Comparison of ENCODE assay signal across 14 cellular contexts in the genomic region with DNA sequence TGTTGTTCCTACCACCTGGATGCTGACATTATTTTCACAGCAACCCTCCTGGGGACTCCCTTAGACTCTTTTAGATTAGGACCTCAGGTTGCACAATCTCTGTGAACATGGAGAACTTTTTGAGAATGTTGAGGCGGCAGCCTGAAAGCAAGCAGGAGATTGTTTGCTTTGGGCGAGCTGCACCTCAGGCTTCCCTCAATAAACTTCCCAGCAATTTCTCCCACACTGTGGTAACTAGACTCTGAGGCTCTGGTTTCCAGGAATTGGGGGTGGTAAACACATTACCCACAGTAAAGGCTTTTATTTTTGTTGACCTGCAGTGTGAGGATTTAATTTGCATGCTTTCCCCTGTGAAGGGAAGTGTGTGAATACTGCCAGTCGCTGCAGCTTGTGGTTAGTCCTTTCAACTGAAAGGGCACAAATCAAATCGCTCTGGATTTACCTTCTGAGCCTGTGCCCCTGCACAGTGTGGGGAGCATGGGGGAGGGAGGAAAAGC. TPM values are rescaled to one million over a fixed set of nuclear protein-coding genes. Genes with fewer than 3 reads are reported as not detected.
DNase-seq lines count a peak whose midpoint lies in the region; ATAC-seq and TF ChIP-seq lines count a peak whose summit lies in the region.
"Had no signal": no experiment of that assay in that cellular context is flagged by ENCODE, and none has a peak within 500 bp of the region (broad histone marks: within the 10 kb centered on the region; RNA-seq: fewer than 3 reads in every experiment).

No MANE protein-coding gene starts in this region.

- H3K4me1 ChIP-seq in Panc1 (ENCODE audit: control insufficient read depth, insufficient read depth, low read length): no peaks in the 10 kb centered on the region
- H3K4me1 ChIP-seq: Peyer's patch had no signal

- H3K4me3 ChIP-seq in Panc1 (ENCODE audit: low read depth in 2 of 2, low read length in 2 of 2): no peak overlapping the region
- H3K4me3 ChIP-seq: Peyer's patch, tibial nerve had no signal

- no peak overlapping the region for H3K27ac ChIP-seq in Panc1 (ENCODE audit: low read length)
- H3K27ac ChIP-seq: KMS-11, Peyer's patch had no signal

- H3K27me3 ChIP-seq in Panc1 (ENCODE audit: control insufficient read depth, insufficient read depth, low read length): peaks cover 9% of the 10 kb centered on the region
- H3K27me3 ChIP-seq: Peyer's patch, tibial nerve had no signal

- H3K4me1 Mint-ChIP-seq in type B pancreatic cell (ENCODE audit: unreplicated experiment): no peaks in the 10 kb centered on the region

- no peaks in the 10 kb centered on the region for H3K36me3 Mint-ChIP-seq in type B pancreatic cell

- no peaks in the 10 kb centered on the region for H3K27me3 Mint-ChIP-seq in type B pancreatic cell
- H3K27me3 Mint-ChIP-seq: dendritic cell treated with granulocyte-macrophage colony-stimulating factor and Interleukin-4, amounts not matched to agents 40 ng/mL and 50 ng/mL, for 4 days had no signal

- TF ChIP-seq CTCF in Panc1 (IDR thresholded peaks at IDR 0.05): no peak
- TF ChIP-seq CTCF in type B pancreatic cell (conservative IDR thresholded peaks at IDR 0.05): no peak

- peak overlapping the region; percentile 45 for H3K4me3 Mint-ChIP-seq in type B pancreatic cell
- H3K4me3 Mint-ChIP-seq: dendritic cell treated with granulocyte-macrophage colony-stimulating factor and Interleukin-4, amounts not matched to agents 40 ng/mL and 50 ng/mL, for 4 days; nephron had no signal

- POLR2A ChIA-PET in Panc1 (lab: Charles Lee): no interaction called here

- H3K27ac Mint-ChIP-seq in type B pancreatic cell: no peak overlapping the region
- H3K27ac Mint-ChIP-seq: dendritic cell treated with granulocyte-macrophage colony-stimulating factor and Interleukin-4, amounts not matched to agents 40 ng/mL and 50 ng/mL, for 4 days; nephron had no signal

- CTCF ChIA-PET in Panc1 (lab: Charles Lee): no interaction called here

- intact Hi-C loops in Panc1 (cut with micrococcal nuclease; ENCODE audit: unreplicated experiment): no loop called here

- in situ Hi-C loops in Panc1 (cut with HindIII; ENCODE audit: low pct_unique_long_range_greater_than_20kb, low sequenced_read_pairs): no loop called here

- BruUV-seq in Panc1 (replicated peaks; lab: Mats Ljungman, UMichigan): no TSS peak

- no peaks in the 10 kb centered on the region for H3K36me3 ChIP-seq in Panc1 (ENCODE audit: control insufficient read depth, insufficient read depth, low read length)
- H3K36me3 ChIP-seq: Peyer's patch, tibial nerve had no signal

- no peaks in the 10 kb centered on the region for H3K9me3 Mint-ChIP-seq in type B pancreatic cell
- H3K9me3 Mint-ChIP-seq: nephron had no signal

- H3K9me3 ChIP-seq in Panc1 (ENCODE audit: control insufficient read depth, insufficient read depth, low read depth, low read length): no peaks in the 10 kb centered on the region
- H3K9me3 ChIP-seq: Peyer's patch, tibial nerve had no signal

- DNase-seq in SKM-1 treated with dmso at 0.1 percent for 144 hours (lab: John Stamatoyannopoulos, UW; ENCODE audit: unreplicated experiment): peak; percentile 15
- DNase-seq in SKM-1 (lab: John Stamatoyannopoulos, UW; ENCODE audit: unreplicated experiment): no peak
- no peak for DNase-seq in Panc1 (ENCODE audit: low read depth, low spot score)
- peak; percentile 74 for DNase-seq in left kidney (ENCODE audit: low read depth, low spot score)
- DNase-seq in type B pancreatic cell (ENCODE audit: extremely low spot score, unreplicated experiment): no peak
- DNase-seq in stimulated activated CD4-positive, alpha-beta T cell treated with anti-CD3 and anti-CD28 coated beads, Interleukin-2, amount 100 ng/mL, for 48 hours: no peak
- DNase-seq in LoVo (ENCODE audit: low spot score): no peak
- no peak for DNase-seq in germinal center (ENCODE audit: low spot score)
- DNase-seq: Peyer's patch; stimulated activated CD4-positive, alpha-beta T cell treated with anti-CD3 and anti-CD28 coated beads, Interleukin-4, amount 100 ng/mL, for 1 hour had no signal

- ATAC-seq in Panc1: peak; percentile 78

RNA-seq across cellular contexts. Expression of a gene that starts 35.2 kb away (rescaled TPM):
- 24.0 TPM for total RNA-seq in Panc1 (2021; ENCODE audit: unreplicated experiment)
- 30.6 TPM for polyA plus RNA-seq in Panc1 (2012; ENCODE audit: insufficient read length)
- 18.2 and 26.6 TPM in 2 replicates for total RNA-seq in type B pancreatic cell (ENCODE audit: low replicate concordance)

Comparison
In these comparisons a context has a peak if more than half of its experiments do, and no peak if none do; other contexts are left out.
1. DNase-seq: peak in SKM-1 treated with dmso at 0.1 percent for 144 hours (single experiment) and left kidney (single experiment); none in SKM-1 (single experiment), Panc1 (single experiment), type B pancreatic cell (single experiment), stimulated activated CD4-positive, alpha-beta T cell treated with anti-CD3 and anti-CD28 coated beads, Interleukin-2, amount 100 ng/mL, for 48 hours (0 of 2), LoVo (single experiment) and germinal center (single experiment).